Comparison of ENCODE assay signal across 18 cellular contexts in genomic region chr4:137212601-137213000, GRCh38.
DNase-seq lines count a peak whose midpoint lies in the region; TF ChIP-seq lines count a peak whose summit lies in the region.
"Had no signal": no experiment of that assay in that cellular context is flagged by ENCODE, and none has a peak within 500 bp of the region (broad histone marks: within the 10 kb centered on the region; RNA-seq: fewer than 3 reads in every experiment).

No MANE protein-coding gene starts in this region.

- H4K20me1 ChIP-seq in neural progenitor cell (ENCODE audit: low read depth) = no peaks in the 10 kb centered on the region
- H4K20me1 ChIP-seq: BLaER1 treated with 17β-estradiol and CSF1 and Interleukin-3, amounts not matched to agents 10 nM and 100 nM had no signal

- no peak overlapping the region for H3K9ac ChIP-seq in neural progenitor cell
- H3K9ac ChIP-seq: BLaER1 treated with 17β-estradiol and CSF1 and Interleukin-3, amounts not matched to agents 10 nM and 100 nM had no signal

- TF ChIP-seq CTCF in neural progenitor cell (IDR thresholded peaks at IDR 0.05) = no peak

- H3K27me3 ChIP-seq in neural progenitor cell = no peaks in the 10 kb centered on the region
- H3K27me3 ChIP-seq: BLaER1 treated with 17β-estradiol and CSF1 and Interleukin-3, amounts not matched to agents 10 nM and 100 nM; SJSA1 had no signal

- no peak overlapping the region for H3K27ac Mint-ChIP-seq in neural progenitor cell
- H3K27ac Mint-ChIP-seq: CD4-positive, alpha-beta memory T cell had no signal

- no peak overlapping the region for H3K4me3 Mint-ChIP-seq in neural progenitor cell
- H3K4me3 Mint-ChIP-seq: CD4-positive, alpha-beta memory T cell had no signal

- no peaks in the 10 kb centered on the region for H3K9me3 ChIP-seq in neural progenitor cell (ENCODE audit: low read depth)
- H3K9me3 ChIP-seq: BLaER1 treated with 17β-estradiol and CSF1 and Interleukin-3, amounts not matched to agents 10 nM and 100 nM; Caco-2; SJSA1 had no signal

- DNase-seq in NCI-H526 treated with DMSO at 0.1 percent for 48 hours (lab: John Stamatoyannopoulos, UW) (peak; percentile 8), globus pallidus (ENCODE audit: low spot score) (peak; percentile 74), neural progenitor cell (ENCODE audit: low spot score) (peak; percentile 59), DMS53 (lab: John Stamatoyannopoulos, UW) (no peak), SK-N-DZ (ENCODE audit: low spot score) (no peak), HPDE6-E6E7 (ENCODE audit: extremely low spot score) (no peak)
- DNase-seq: Caco-2; CD4-positive, alpha-beta memory T cell; DND-41; Kasumi-1; NCI-H187 treated with DMSO at 0.1 percent for 48 hours; NCI-H2107; NCI-H2227 treated with DMSO at 0.1 percent for 48 hours; NCI-H510A; OCI-M1 had no signal

- no peaks in the 10 kb centered on the region for H3K27me3 Mint-ChIP-seq in neural progenitor cell (ENCODE audit: insufficient read depth, low read depth)
- H3K27me3 Mint-ChIP-seq: CD4-positive, alpha-beta memory T cell had no signal

- no peaks in the 10 kb centered on the region for H3K79me2 ChIP-seq in neural progenitor cell (ENCODE audit: low read depth)

- H3K36me3 ChIP-seq in neural progenitor cell = no peaks in the 10 kb centered on the region
- H3K36me3 ChIP-seq: BLaER1 treated with 17β-estradiol and CSF1 and Interleukin-3, amounts not matched to agents 10 nM and 100 nM; SJSA1 had no signal

- H3K4me3 ChIP-seq in neural progenitor cell = no peak overlapping the region
- H3K4me3 ChIP-seq: BLaER1 treated with 17β-estradiol and CSF1 and Interleukin-3, amounts not matched to agents 10 nM and 100 nM; SJSA1 had no signal

- no peaks in the 10 kb centered on the region for H3K36me3 Mint-ChIP-seq in neural progenitor cell
- H3K36me3 Mint-ChIP-seq: CD4-positive, alpha-beta memory T cell had no signal

- H3K4me2 ChIP-seq in neural progenitor cell = peak overlapping the region; percentile 48
- H3K4me2 ChIP-seq: BLaER1 treated with 17β-estradiol and CSF1 and Interleukin-3, amounts not matched to agents 10 nM and 100 nM had no signal

- no peak overlapping the region for H2AFZ ChIP-seq in neural progenitor cell (replicated peaks)

- H3K9me3 Mint-ChIP-seq in neural progenitor cell = no peaks in the 10 kb centered on the region

- H3K27ac ChIP-seq in neural progenitor cell = no peak overlapping the region
- peak overlapping the region; percentile 12 for H3K27ac ChIP-seq in temporal lobe (ENCODE audit: low read depth, low read length)
- H3K27ac ChIP-seq: BLaER1 treated with 17β-estradiol and CSF1 and Interleukin-3, amounts not matched to agents 10 nM and 100 nM; SJSA1 had no signal

- H3F3A ChIP-seq in neural progenitor cell (ENCODE audit: low read depth) = no peaks in the 10 kb centered on the region

- peaks cover 10% of the 10 kb centered on the region for H3K4me1 ChIP-seq in neural progenitor cell
- H3K4me1 ChIP-seq: BLaER1 treated with 17β-estradiol and CSF1 and Interleukin-3, amounts not matched to agents 10 nM and 100 nM; Caco-2; SJSA1 had no signal

- peaks cover 6% of the 10 kb centered on the region for H3K4me1 Mint-ChIP-seq in neural progenitor cell
- H3K4me1 Mint-ChIP-seq: CD4-positive, alpha-beta memory T cell had no signal

Comparison
In these comparisons a context has a peak if more than half of its experiments do, and no peak if none do; other contexts are left out.
1. DNase-seq: peak in NCI-H526 treated with DMSO at 0.1 percent for 48 hours (single experiment), globus pallidus (single experiment) and neural progenitor cell (single experiment); none in DMS53 (single experiment), SK-N-DZ (single experiment) and HPDE6-E6E7 (single experiment).